In genomic region chr2:152466925-152467676, GRCh38 we compare ENCODE assay signal across 10 cellular contexts.
DNase-seq lines count a peak whose midpoint lies in the region; ATAC-seq, FAIRE-seq and TF ChIP-seq lines count a peak whose summit lies in the region.
"Had no signal": no experiment of that assay in that cellular context is flagged by ENCODE, and none has a peak within 500 bp of the region (broad histone marks: within the 10 kb centered on the region; RNA-seq: fewer than 3 reads in every experiment).

No MANE protein-coding gene starts in this region.

- peak; percentile 96 for ATAC-seq in GM21447 (IDR thresholded peaks at IDR 0.05; ENCODE audit: unreplicated experiment)
- ATAC-seq in sciatic nerve: peak; percentile 47

- H3K4me3 Mint-ChIP-seq in endothelial cell (ENCODE audit: unreplicated experiment): no peak overlapping the region
- H3K4me3 Mint-ChIP-seq: activated naive CD4-positive, alpha-beta T cell treated with anti-CD3 and anti-CD28 coated beads, Interleukin-2, amount 50 U/mL, for 24 hours had no signal

- H3K4me3 ChIP-seq in HL-60 (replicated peaks; ENCODE audit: insufficient read depth, low read length): no peak overlapping the region

- H3K27me3 ChIP-seq in HL-60 (ENCODE audit: insufficient read depth, poor library complexity, severe bottlenecking): no peaks in the 10 kb centered on the region

- FAIRE-seq in urothelium cell line (lab: Jason Lieb, UNC): no peak
- FAIRE-seq: G401.6 had no signal

- H3K27ac Mint-ChIP-seq in endothelial cell (ENCODE audit: unreplicated experiment): no peak overlapping the region
- H3K27ac Mint-ChIP-seq: activated naive CD4-positive, alpha-beta T cell treated with anti-CD3 and anti-CD28 coated beads, Interleukin-2, amount 50 U/mL, for 24 hours had no signal

- H3K4me1 Mint-ChIP-seq in endothelial cell (ENCODE audit: unreplicated experiment): peaks cover 27% of the 10 kb centered on the region
- H3K4me1 Mint-ChIP-seq: activated naive CD4-positive, alpha-beta T cell treated with anti-CD3 and anti-CD28 coated beads, Interleukin-2, amount 50 U/mL, for 24 hours had no signal

- no peaks in the 10 kb centered on the region for H3K36me3 Mint-ChIP-seq in endothelial cell (ENCODE audit: low read depth, unreplicated experiment)
- H3K36me3 Mint-ChIP-seq: activated naive CD4-positive, alpha-beta T cell treated with anti-CD3 and anti-CD28 coated beads, Interleukin-2, amount 50 U/mL, for 24 hours had no signal

- TF ChIP-seq CTCF in HL-60 (IDR thresholded peaks at IDR 0.05; ENCODE audit: insufficient read depth, low read length) (no peak), endothelial cell (IDR thresholded peaks at IDR 0.05; ENCODE audit: unreplicated experiment) (no peak)

- intact Hi-C loops in sciatic nerve (cut with DNase I): no loop called here

- no peaks in the 10 kb centered on the region for H3K27me3 Mint-ChIP-seq in endothelial cell (ENCODE audit: unreplicated experiment)
- H3K27me3 Mint-ChIP-seq: activated naive CD4-positive, alpha-beta T cell treated with anti-CD3 and anti-CD28 coated beads, Interleukin-2, amount 50 U/mL, for 24 hours had no signal

- H3K27ac ChIP-seq in HL-60 (replicated peaks): peak overlapping the region; percentile 34; the same call in 1 of the 2 replicates
- peak overlapping the region; percentile 96 for H3K27ac ChIP-seq in cingulate gyrus (ENCODE audit: low read depth, low read length)

- H3K9me3 Mint-ChIP-seq in endothelial cell (ENCODE audit: unreplicated experiment): no peaks in the 10 kb centered on the region
- H3K9me3 Mint-ChIP-seq: activated naive CD4-positive, alpha-beta T cell treated with anti-CD3 and anti-CD28 coated beads, Interleukin-2, amount 50 U/mL, for 24 hours had no signal

- DNase-seq in CD1c-positive myeloid dendritic cell (ENCODE audit: extremely low spot score): peak; percentile 76
- DNase-seq in HL-60 (ENCODE audit: low read depth in 1 of 2, low spot score in 1 of 2): peak; percentile 27 to 72
- no peak for DNase-seq in sciatic nerve (ENCODE audit: low spot score)
- DNase-seq in urothelium cell line (ENCODE audit: low spot score): no peak
- no peak for DNase-seq in activated CD4-positive, CD25-positive, alpha-beta regulatory T cell treated with anti-CD3 and anti-CD28 coated beads, Interleukin-2, amount 50 U/mL, for 72 hours
- DNase-seq in endothelial cell (ENCODE audit: low spot score): no peak

Comparison
In these comparisons a context has a peak if more than half of its experiments do, and no peak if none do; other contexts are left out.
1. DNase-seq: peak in CD1c-positive myeloid dendritic cell (single experiment) and HL-60 (2 of 2); none in sciatic nerve (single experiment), urothelium cell line (single experiment), activated CD4-positive, CD25-positive, alpha-beta regulatory T cell treated with anti-CD3 and anti-CD28 coated beads, Interleukin-2, amount 50 U/mL, for 72 hours (single experiment) and endothelial cell (single experiment).